ENCODE assay signal across 1 cellular context in genomic region chr2:169073972-169074751, GRCh38.
A peak's percentile ranks its signal among the peaks of the same experiment; 100 is the strongest.
TF ChIP-seq lines count a peak whose summit lies in the region.

No MANE protein-coding gene starts in this region.

TF ChIP-seq in K562, 482 proteins besides CTCF, POLR2A, EP300 and RAD21 (continued from another document):
- TF ChIP-seq SREBF2 (CRISPR knock-in tag; IDR thresholded peaks at IDR 0.05) = no peak
- TF ChIP-seq SMAD3 (CRISPR knock-in tag; conservative IDR thresholded peaks at IDR 0.05) = no peak
- TF ChIP-seq, protein P1, sequence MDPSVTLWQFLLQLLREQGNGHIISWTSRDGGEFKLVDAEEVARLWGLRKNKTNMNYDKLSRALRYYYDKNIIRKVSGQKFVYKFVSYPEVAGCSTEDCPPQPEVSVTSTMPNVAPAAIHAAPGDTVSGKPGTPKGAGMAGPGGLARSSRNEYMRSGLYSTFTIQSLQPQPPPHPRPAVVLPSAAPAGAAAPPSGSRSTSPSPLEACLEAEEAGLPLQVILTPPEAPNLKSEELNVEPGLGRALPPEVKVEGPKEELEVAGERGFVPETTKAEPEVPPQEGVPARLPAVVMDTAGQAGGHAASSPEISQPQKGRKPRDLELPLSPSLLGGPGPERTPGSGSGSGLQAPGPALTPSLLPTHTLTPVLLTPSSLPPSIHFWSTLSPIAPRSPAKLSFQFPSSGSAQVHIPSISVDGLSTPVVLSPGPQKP (CRISPR knock-in tag; IDR thresholded peaks at IDR 0.05) = no peak
- TF ChIP-seq C11orf30 (IDR thresholded peaks at IDR 0.05; ENCODE audit: low read depth) = no peak
- no peak for TF ChIP-seq HOXB6 (CRISPR knock-in tag; IDR thresholded peaks at IDR 0.05; ENCODE audit: borderline replicate concordance)
- TF ChIP-seq XRCC4 (IDR thresholded peaks at IDR 0.05; ENCODE audit: extremely low read depth, insufficient read depth, insufficient read length) = no peak
- peak; percentile 77 for TF ChIP-seq FOSL1 (tag; conservative IDR thresholded peaks at IDR 0.05)
- TF ChIP-seq TSC22D4 (tag; IDR thresholded peaks at IDR 0.05) = no peak
- TF ChIP-seq SRSF7 (optimal IDR thresholded peaks at IDR 0.05; ENCODE audit: low read depth, low read length) = no peak
- TF ChIP-seq EZH2 (IDR thresholded peaks at IDR 0.05; ENCODE audit: borderline replicate concordance, low read depth, low read length) = no peak
- no peak for TF ChIP-seq HCFC1 (IDR thresholded peaks at IDR 0.05; ENCODE audit: low read depth, low read length)
- TF ChIP-seq ETV6 (IDR thresholded peaks at IDR 0.05; ENCODE audit: borderline replicate concordance in 1 of 2, low read depth in 2 of 2, low read length in 1 of 2) = no peak
- no peak for TF ChIP-seq ETV6 (CRISPR knock-in tag; IDR thresholded peaks at IDR 0.05; ENCODE audit: borderline replicate concordance)
- no peak for TF ChIP-seq PHB (CRISPR knock-in tag; IDR thresholded peaks at IDR 0.05)
- TF ChIP-seq POLR2G (IDR thresholded peaks at IDR 0.05; ENCODE audit: low read depth, low read length) = no peak
- TF ChIP-seq ZNF354B (CRISPR knock-in tag; IDR thresholded peaks at IDR 0.05) = no peak
- no peak for TF ChIP-seq BCL6 (CRISPR knock-in tag; IDR thresholded peaks at IDR 0.05)
- no peak for TF ChIP-seq ZZZ3 (IDR thresholded peaks at IDR 0.05)
- no peak for TF ChIP-seq GABPB1 (CRISPR knock-in tag; IDR thresholded peaks at IDR 0.05)
- TF ChIP-seq CTBP1 (IDR thresholded peaks at IDR 0.05; ENCODE audit: borderline replicate concordance) = no peak
- peak; percentile 22 to 61; a peak in 3 of 4 replicates for TF ChIP-seq KDM1A (IDR thresholded peaks at IDR 0.05)
- peak; percentile 16; the same call in 1 of the 2 replicates for TF ChIP-seq DPF2 (IDR thresholded peaks at IDR 0.05)
- TF ChIP-seq ILK (tag; IDR thresholded peaks at IDR 0.05; ENCODE audit: borderline replicate concordance, low read depth) = no peak
- no peak for TF ChIP-seq ZBTB2 (IDR thresholded peaks at IDR 0.05)
- no peak for TF ChIP-seq MYC (IDR thresholded peaks at IDR 0.05; ENCODE audit: low read depth, low read length)
- TF ChIP-seq MYC (CRISPR knock-in tag; IDR thresholded peaks at IDR 0.05; ENCODE audit: borderline replicate concordance, low read depth) = no peak
- no peak for TF ChIP-seq ID3 (CRISPR knock-in tag; IDR thresholded peaks at IDR 0.05)
- TF ChIP-seq ID3 (tag; IDR thresholded peaks at IDR 0.05) = 0 out of 2 replicates have a peak, but pooled peaks have one; percentile 15
- 0 out of 2 replicates have a peak, but pooled peaks have one; percentile 28 for TF ChIP-seq SMARCA4 (IDR thresholded peaks at IDR 0.05)
- no peak for TF ChIP-seq PTTG1 (tag; IDR thresholded peaks at IDR 0.05; ENCODE audit: low read depth)
- peak; percentile 25; the same call in 1 of the 2 replicates for TF ChIP-seq JUN (IDR thresholded peaks at IDR 0.05; ENCODE audit: borderline replicate concordance, low read depth, low read length)
- 0 out of 2 replicates have a peak, but pooled peaks have one; percentile 24 for TF ChIP-seq JUN (CRISPR knock-in tag; IDR thresholded peaks at IDR 0.05; ENCODE audit: borderline replicate concordance)
- TF ChIP-seq, protein P2, sequence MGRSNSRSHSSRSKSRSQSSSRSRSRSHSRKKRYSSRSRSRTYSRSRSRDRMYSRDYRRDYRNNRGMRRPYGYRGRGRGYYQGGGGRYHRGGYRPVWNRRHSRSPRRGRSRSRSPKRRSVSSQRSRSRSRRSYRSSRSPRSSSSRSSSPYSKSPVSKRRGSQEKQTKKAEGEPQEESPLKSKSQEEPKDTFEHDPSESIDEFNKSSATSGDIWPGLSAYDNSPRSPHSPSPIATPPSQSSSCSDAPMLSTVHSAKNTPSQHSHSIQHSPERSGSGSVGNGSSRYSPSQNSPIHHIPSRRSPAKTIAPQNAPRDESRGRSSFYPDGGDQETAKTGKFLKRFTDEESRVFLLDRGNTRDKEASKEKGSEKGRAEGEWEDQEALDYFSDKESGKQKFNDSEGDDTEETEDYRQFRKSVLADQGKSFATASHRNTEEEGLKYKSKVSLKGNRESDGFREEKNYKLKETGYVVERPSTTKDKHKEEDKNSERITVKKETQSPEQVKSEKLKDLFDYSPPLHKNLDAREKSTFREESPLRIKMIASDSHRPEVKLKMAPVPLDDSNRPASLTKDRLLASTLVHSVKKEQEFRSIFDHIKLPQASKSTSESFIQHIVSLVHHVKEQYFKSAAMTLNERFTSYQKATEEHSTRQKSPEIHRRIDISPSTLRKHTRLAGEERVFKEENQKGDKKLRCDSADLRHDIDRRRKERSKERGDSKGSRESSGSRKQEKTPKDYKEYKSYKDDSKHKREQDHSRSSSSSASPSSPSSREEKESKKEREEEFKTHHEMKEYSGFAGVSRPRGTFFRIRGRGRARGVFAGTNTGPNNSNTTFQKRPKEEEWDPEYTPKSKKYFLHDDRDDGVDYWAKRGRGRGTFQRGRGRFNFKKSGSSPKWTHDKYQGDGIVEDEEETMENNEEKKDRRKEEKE (IDR thresholded peaks at IDR 0.05; ENCODE audit: borderline replicate concordance in 1 of 2, control insufficient read depth in 1 of 2, low read depth in 2 of 2, low read length in 1 of 2) = no peak
- TF ChIP-seq CEBPG (CRISPR knock-in tag; IDR thresholded peaks at IDR 0.05) = peak; percentile 59
- peak; percentile 45 to 63; a peak in 3 of 4 replicates for TF ChIP-seq CEBPG (tag; conservative IDR thresholded peaks at IDR 0.05 in 1 of 2, IDR thresholded peaks at IDR 0.05 in 1 of 2)
- no peak for TF ChIP-seq TFAM (CRISPR knock-in tag; conservative IDR thresholded peaks at IDR 0.05)
- TF ChIP-seq TBP (optimal IDR thresholded peaks at IDR 0.05; ENCODE audit: low read depth, low read length) = no peak
- TF ChIP-seq THRB (CRISPR knock-in tag; conservative IDR thresholded peaks at IDR 0.05) = no peak
- no peak for TF ChIP-seq ZKSCAN1 (IDR thresholded peaks at IDR 0.05; ENCODE audit: low read depth, low read length)
- no peak for TF ChIP-seq TAF9B (IDR thresholded peaks at IDR 0.05; ENCODE audit: partially characterized antibody)
- TF ChIP-seq, protein P3, sequence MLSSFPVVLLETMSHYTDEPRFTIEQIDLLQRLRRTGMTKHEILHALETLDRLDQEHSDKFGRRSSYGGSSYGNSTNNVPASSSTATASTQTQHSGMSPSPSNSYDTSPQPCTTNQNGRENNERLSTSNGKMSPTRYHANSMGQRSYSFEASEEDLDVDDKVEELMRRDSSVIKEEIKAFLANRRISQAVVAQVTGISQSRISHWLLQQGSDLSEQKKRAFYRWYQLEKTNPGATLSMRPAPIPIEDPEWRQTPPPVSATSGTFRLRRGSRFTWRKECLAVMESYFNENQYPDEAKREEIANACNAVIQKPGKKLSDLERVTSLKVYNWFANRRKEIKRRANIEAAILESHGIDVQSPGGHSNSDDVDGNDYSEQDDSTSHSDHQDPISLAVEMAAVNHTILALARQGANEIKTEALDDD (IDR thresholded peaks at IDR 0.05) = peak; percentile 55; the same call in 1 of the 2 replicates
- no peak for TF ChIP-seq RFX7 (CRISPR knock-in tag; IDR thresholded peaks at IDR 0.05)
- TF ChIP-seq ATF4 (CRISPR knock-in tag; IDR thresholded peaks at IDR 0.05) = no peak
- TF ChIP-seq PCBP1 (IDR thresholded peaks at IDR 0.05; ENCODE audit: low read depth, low read length, poor library complexity, severe bottlenecking) = no peak
- TF ChIP-seq MTA1 (IDR thresholded peaks at IDR 0.05; ENCODE audit: borderline replicate concordance) = no peak
- TF ChIP-seq CBX1 (IDR thresholded peaks at IDR 0.05; ENCODE audit: low read depth) = no peak
- peak; percentile 76 for TF ChIP-seq CEBPB (tag; IDR thresholded peaks at IDR 0.05)
- no peak for TF ChIP-seq ZSCAN32 (CRISPR knock-in tag; IDR thresholded peaks at IDR 0.05)
